ENCODE assay signal across 10 cellular contexts in the genomic region with DNA sequence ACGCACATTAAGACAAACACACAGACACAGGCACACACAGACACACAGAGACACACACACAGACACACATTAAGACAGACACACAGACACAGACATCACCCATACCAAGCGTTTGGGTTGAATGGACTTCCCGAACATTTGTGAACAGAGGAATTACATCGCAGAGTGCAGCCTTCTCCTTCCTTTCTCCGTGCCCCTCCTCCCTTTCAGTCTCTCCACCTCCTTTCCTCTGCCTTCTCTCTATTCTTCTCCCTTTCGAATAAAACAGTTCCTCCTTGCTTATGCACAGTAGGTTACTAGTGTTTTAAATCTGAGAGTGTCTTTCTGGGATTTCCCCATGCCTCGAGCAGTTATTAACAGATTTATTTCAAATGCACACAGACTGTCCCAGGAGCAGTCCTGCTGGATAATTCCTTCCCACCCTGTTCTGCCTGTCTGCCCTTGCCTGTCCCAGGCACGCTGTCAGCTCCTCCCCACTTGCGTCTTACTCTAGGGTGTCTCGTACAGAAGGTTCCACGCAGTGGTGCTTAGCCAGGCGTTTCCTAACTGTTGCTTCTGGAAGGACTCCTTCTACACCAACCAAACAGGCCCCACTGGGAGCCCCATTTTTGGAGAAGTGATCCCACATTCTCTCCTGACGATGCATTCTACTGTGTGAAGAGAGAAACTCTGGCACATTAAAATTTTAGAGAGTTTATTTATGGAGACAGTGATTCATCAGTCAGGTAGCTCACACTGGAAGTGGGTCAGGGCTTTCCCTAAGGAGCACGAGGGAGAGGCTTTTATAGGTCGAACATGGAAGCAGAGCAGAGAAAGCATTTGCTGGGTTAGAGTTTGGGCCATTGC.
A peak's percentile ranks its signal among the peaks of the same experiment; 100 is the strongest.
DNase-seq lines count a peak whose midpoint lies in the region; ATAC-seq, FAIRE-seq and TF ChIP-seq lines count a peak whose summit lies in the region.
"Had no signal": no experiment of that assay in that cellular context is flagged by ENCODE, and none has a peak within 500 bp of the region (broad histone marks: within the 10 kb centered on the region; RNA-seq: fewer than 3 reads in every experiment).

No MANE protein-coding gene starts in this region.

- H4K20me1 ChIP-seq in H1 (replicated peaks in 1 of 2; ENCODE audit: control insufficient read depth in 1 of 2, insufficient read depth in 2 of 2, low read length in 2 of 2) = peaks cover 0 to 2% of the 10 kb centered on the region in 2 experiments

- H3K36me3 ChIP-seq in H1 (ENCODE audit: control insufficient read depth in 2 of 4, insufficient read depth in 4 of 4, low read length in 3 of 4) (no peaks in the 10 kb centered on the region), lung (ENCODE audit: control insufficient read depth in 2 of 2, insufficient read depth in 2 of 2, low read length in 2 of 2) (no peaks in the 10 kb centered on the region), tibial nerve (no peaks in the 10 kb centered on the region)

- FAIRE-seq in H1 (lab: Jason Lieb, UNC) = no peak

- no peak overlapping the region for H3K4me2 ChIP-seq in H1 (ENCODE audit: insufficient read depth in 1 of 2, low read depth in 2 of 2, low read length in 2 of 2)

- H2BK12ac ChIP-seq in H1 (ENCODE audit: low read depth, low read length) = no peak overlapping the region

- H3K9me3 ChIP-seq in H1 (ENCODE audit: insufficient read depth in 2 of 2, low read depth in 1 of 2, low read length in 1 of 2) (no peaks in the 10 kb centered on the region), lung (ENCODE audit: control insufficient read depth in 2 of 2, insufficient read depth in 1 of 2, low read length in 1 of 2) (peaks cover 0 to 2% of the 10 kb centered on the region in 2 donors), tibial nerve (no peaks in the 10 kb centered on the region)

- TF ChIP-seq EP300 in H1 (IDR thresholded peaks at IDR 0.05; ENCODE audit: borderline replicate concordance in 1 of 2, low read depth in 2 of 2, low read length in 2 of 2) (no peak), tibial nerve (IDR thresholded peaks at IDR 0.05) (peak; percentile 89)

- WGBS in H1 (ENCODE audit: extremely low coverage in 1 of 2, insufficient coverage in 1 of 2, insufficient read length in 1 of 2, insufficient replicate concordance in 2 of 2, low coverage in 1 of 2, low lambda C conversion rate in 2 of 2, missing lambda C conversion rate in 1 of 2), 2 experiments = 87% methylated on average over 15 of the region's 15 CpGs; no CpG with 5 or more reads in 1 of the 2 experiments
- WGBS in lung, 2 donors = 42 to 48% methylated on average over 15 of the region's 15 CpGs
- WGBS in tibial nerve, 2 donors = 34 to 35% methylated on average over 15 of the region's 15 CpGs

- no peak for TF ChIP-seq RAD21 in H1 (IDR thresholded peaks at IDR 0.05 in 1 of 2, conservative IDR thresholded peaks at IDR 0.05 in 1 of 2; ENCODE audit: low read depth in 2 of 2, low read length in 2 of 2)

- peak; percentile 49 to 68 for DNase-seq in Kasumi-1 (lab: John Stamatoyannopoulos, UW)
- no peak for DNase-seq in H1 (ENCODE audit: low read depth in 1 of 2, low spot score in 2 of 2)
- no peak for DNase-seq in lung (ENCODE audit: low spot score)
- DNase-seq in tibial nerve (ENCODE audit: low spot score in 2 of 2) = peak; percentile 84 to 86
- no peak for DNase-seq in NCI-H526 (lab: John Stamatoyannopoulos, UW)
- DNase-seq in occipital lobe (lab: John Stamatoyannopoulos, UW) = no peak
- no peak for DNase-seq in NCI-H187 (lab: John Stamatoyannopoulos, UW)
- DNase-seq in CD14-positive monocyte (ENCODE audit: low spot score) = no peak
- DNase-seq: DMS53 had no signal

- H3K27me3 Mint-ChIP-seq in CD14-positive monocyte (ENCODE audit: low read depth in 3 of 3) = peaks cover 0 to 2% (median 0%) of the 10 kb centered on the region in 3 donors

- H2BK15ac ChIP-seq in H1 (ENCODE audit: low read length) = no peak overlapping the region

- peak; percentile 34 for ATAC-seq in lung (ENCODE audit: insufficient read depth, low FRiP score)
- ATAC-seq: stimulated activated effector memory CD8-positive, alpha-beta T cell treated with anti-CD3 and anti-CD28 coated beads, Interleukin-12 subunit alpha, Interleukin-12 subunit beta, amount 100 ng/mL, for 72 hours had no signal

- no peaks in the 10 kb centered on the region for H3K79me2 ChIP-seq in H1 (ENCODE audit: control insufficient read depth in 1 of 2, insufficient read depth in 2 of 2, low read length in 2 of 2)

- H3K4ac ChIP-seq in H1 (replicated peaks; ENCODE audit: insufficient read length, low read depth, low read length) = no peak overlapping the region

- CTCF ChIA-PET in H1 (lab: Charles Lee; ENCODE audit: partially characterized antibody) = interaction anchor here (0.6 to 1.7 kb wide), 6 partner anchors 12 to 646 kb away, joined by 3 to 5 read pairs (median 4); no protein-coding TSS in a partner anchor

- peaks cover 0 to 5% (median 3%) of the 10 kb centered on the region in 7 donors for H3K9me3 Mint-ChIP-seq in CD14-positive monocyte
- H3K9me3 Mint-ChIP-seq: stimulated activated effector memory CD8-positive, alpha-beta T cell treated with anti-CD3 and anti-CD28 coated beads, Interleukin-12 subunit alpha, Interleukin-12 subunit beta, amount 100 ng/mL, for 72 hours had no signal

- no peak overlapping the region for H3K23ac ChIP-seq in H1 (ENCODE audit: insufficient read length)

- no peak for TF ChIP-seq CTCF in H1 (IDR thresholded peaks at IDR 0.05; ENCODE audit: control extremely low read depth in 1 of 3, insufficient read depth in 1 of 3, low read depth in 1 of 3, low read length in 3 of 3)
- no peak for TF ChIP-seq CTCF in lung (IDR thresholded peaks at IDR 0.05; ENCODE audit: control extremely low read depth, extremely low read depth)
- TF ChIP-seq CTCF in tibial nerve (IDR thresholded peaks at IDR 0.05) = peak in 1 of 5 experiments; percentile 8
- no peak for TF ChIP-seq CTCF in CD14-positive monocyte (IDR thresholded peaks at IDR 0.05)

- H2AK5ac ChIP-seq in H1 (ENCODE audit: low read depth, low read length) = no peak overlapping the region

- H4K5ac ChIP-seq in H1 (ENCODE audit: insufficient read length, low read depth, low read length) = no peak overlapping the region

- peak overlapping the region; percentile 82; the same call in 1 of the 2 replicates for H2AFZ ChIP-seq in H1 (ENCODE audit: low read length)

- H3K27ac Mint-ChIP-seq in CD14-positive monocyte = no peak overlapping the region
- H3K27ac Mint-ChIP-seq: stimulated activated effector memory CD8-positive, alpha-beta T cell treated with anti-CD3 and anti-CD28 coated beads, Interleukin-12 subunit alpha, Interleukin-12 subunit beta, amount 100 ng/mL, for 72 hours had no signal

- POLR2A ChIA-PET in H1 (lab: Charles Lee; ENCODE audit: partially characterized antibody) = interaction anchor here (0.6 kb wide), 1 partner anchor 149 kb away, joined by 3 read pairs; no protein-coding TSS in a partner anchor

- H3K27ac ChIP-seq in H1 (ENCODE audit: low read depth, low read length) (no peak overlapping the region), lung (ENCODE audit: low read depth in 1 of 2, low read length in 1 of 2) (peak overlapping the region in 1 of 2 donors; percentile 41), tibial nerve (peak overlapping the region; percentile 28 to 84 (median 62))

- H2BK20ac ChIP-seq in H1 (ENCODE audit: low read length) = no peak overlapping the region

- H4K8ac ChIP-seq in H1 (ENCODE audit: extremely low read depth, insufficient read depth, low read length) = peak overlapping the region; percentile 87; the same call in 1 of the 2 replicates

- no peak for TF ChIP-seq POLR2A in H1 (IDR thresholded peaks at IDR 0.05; ENCODE audit: control extremely low read depth in 1 of 2, low read depth in 2 of 2, low read length in 2 of 2)
- peak in 1 of 2 donors; percentile 42 for TF ChIP-seq POLR2A in tibial nerve (IDR thresholded peaks at IDR 0.05)

- no peak overlapping the region for H2BK120ac ChIP-seq in H1 (replicated peaks; ENCODE audit: low read depth, low read length)

- H2BK5ac ChIP-seq in H1 (ENCODE audit: low read depth, low read length) = no peak overlapping the region; the same call in 1 of the 2 replicates

- peaks cover 4% of the 10 kb centered on the region; the same call in 1 of the 2 replicates for H3K23me2 ChIP-seq in H1 (ENCODE audit: low read depth, low read length)

- no peak overlapping the region for H3K4me3 Mint-ChIP-seq in CD14-positive monocyte
- H3K4me3 Mint-ChIP-seq: stimulated activated effector memory CD8-positive, alpha-beta T cell treated with anti-CD3 and anti-CD28 coated beads, Interleukin-12 subunit alpha, Interleukin-12 subunit beta, amount 100 ng/mL, for 72 hours had no signal

- H3K18ac ChIP-seq in H1 (ENCODE audit: extremely low read depth, low read length) = no peak overlapping the region

- H3K56ac ChIP-seq in H1 (replicated peaks; ENCODE audit: insufficient read length, low read depth, low read length) = no peak overlapping the region

- H3K36me3 Mint-ChIP-seq in CD14-positive monocyte = no peaks in the 10 kb centered on the region
- H3K36me3 Mint-ChIP-seq: stimulated activated effector memory CD8-positive, alpha-beta T cell treated with anti-CD3 and anti-CD28 coated beads, Interleukin-12 subunit alpha, Interleukin-12 subunit beta, amount 100 ng/mL, for 72 hours had no signal

- H3K14ac ChIP-seq in H1 (ENCODE audit: insufficient read length) = no peak overlapping the region

- no peak overlapping the region for H3K9ac ChIP-seq in H1 (replicated peaks in 1 of 4; ENCODE audit: extremely low read depth in 1 of 4, low read depth in 3 of 4, low read length in 3 of 4)

- H3K4me3 ChIP-seq in H1 (ENCODE audit: extremely low read depth in 1 of 4, insufficient read depth in 2 of 4, low read depth in 3 of 4, low read length in 4 of 4) (no peak overlapping the region), lung (no peak overlapping the region), tibial nerve (peak overlapping the region in 2 of 4 donors; percentile 10 to 16)

- H4K91ac ChIP-seq in H1 (replicated peaks; ENCODE audit: insufficient read length, low read length) = no peak overlapping the region

- peaks cover 0 to 3% (median 0%) of the 10 kb centered on the region in 4 experiments; a peak in 1 of 7 replicates for H3K27me3 ChIP-seq in H1 (replicated peaks in 1 of 4; ENCODE audit: control insufficient read depth in 3 of 4, extremely low read depth in 1 of 4, insufficient read depth in 3 of 4, low read length in 3 of 4)
- H3K27me3 ChIP-seq in lung (ENCODE audit: control insufficient read depth, insufficient read depth) = no peaks in the 10 kb centered on the region
- no peaks in the 10 kb centered on the region for H3K27me3 ChIP-seq in tibial nerve

- H3K4me1 Mint-ChIP-seq in CD14-positive monocyte = peaks cover 8% of the 10 kb centered on the region
- H3K4me1 Mint-ChIP-seq: stimulated activated effector memory CD8-positive, alpha-beta T cell treated with anti-CD3 and anti-CD28 coated beads, Interleukin-12 subunit alpha, Interleukin-12 subunit beta, amount 100 ng/mL, for 72 hours had no signal

- no peaks in the 10 kb centered on the region for H3K79me1 ChIP-seq in H1 (ENCODE audit: low read depth, low read length)

- intact Hi-C loops in CD14-positive monocyte (cut with micrococcal nuclease) = no loop called here

- no peaks in the 10 kb centered on the region for H3K4me1 ChIP-seq in H1 (replicated peaks in 1 of 4; ENCODE audit: control insufficient read depth in 3 of 4, insufficient read depth in 4 of 4, low read length in 3 of 4)
- peaks cover 2 to 5% of the 10 kb centered on the region in 2 donors for H3K4me1 ChIP-seq in lung (ENCODE audit: control insufficient read depth in 2 of 2, insufficient read depth in 2 of 2, low read length in 2 of 2)
- peaks cover 0 to 34% (median 15%) of the 10 kb centered on the region in 4 donors for H3K4me1 ChIP-seq in tibial nerve

Comparison
In these comparisons a context has a peak if more than half of its experiments do, and no peak if none do; other contexts are left out.
1. DNase-seq: peak in Kasumi-1 (2 of 2) and tibial nerve (2 of 2); none in H1 (0 of 2), lung (single experiment), NCI-H526 (0 of 2), occipital lobe (single experiment), NCI-H187 (0 of 2) and CD14-positive monocyte (single experiment).